Comparison of ENCODE assay signal across 33 cellular contexts in genomic region chr7:4552985-4553384, GRCh38.
"Had no signal": no experiment of that assay in that cellular context is flagged by ENCODE, and none has a peak within 500 bp of the region (broad histone marks: within the 10 kb centered on the region; RNA-seq: fewer than 3 reads in every experiment).

No MANE protein-coding gene starts in this region.

- H3K27me3 ChIP-seq: adrenal gland, body of pancreas, brain microvascular endothelial cell had no signal

- H3K4me3 ChIP-seq: adrenal gland, body of pancreas, breast epithelium had no signal

- ATAC-seq: activated CD8-positive, alpha-beta T cell treated with anti-CD3 and anti-CD28 coated beads for 36 hours; activated naive CD4-positive, alpha-beta T cell treated with anti-CD3 and anti-CD28 coated beads, Interleukin-2, amount 50 U/mL, for 72 hours; activated T-helper 17 cell treated with anti-CD3 and anti-CD28 coated beads, Interleukin-2, amount 50 U/mL, for 72 hours; body of pancreas had no signal

- H3K9me3 ChIP-seq: adrenal gland had no signal

- FAIRE-seq: astrocyte, TTC549 had no signal

- DNase-seq: activated B cell treated with CpG ODN at 0.5 μM for 24 hours; activated CD4-positive, alpha-beta memory T cell treated with anti-CD3 and anti-CD28 coated beads for 36 hours; activated CD4-positive, alpha-beta T cell treated with anti-CD3 and anti-CD28 coated beads for 4 hours; activated CD4-positive, alpha-beta T cell treated with anti-CD3 and anti-CD28 coated beads, Interleukin-2, amount 10 ng/mL, durations not matched to agents 24 days and 14 days; activated CD4-positive, alpha-beta T cell treated with anti-CD3 and anti-CD28 coated beads, Interleukin-2, amount 50 U/mL, for 1 hour; activated CD4-positive, alpha-beta T cell treated with anti-CD3 and anti-CD28 coated beads, Interleukin-2, amount 50 U/mL, for 4 hours; activated CD4-positive, CD25-positive, alpha-beta regulatory T cell treated with anti-CD3 and anti-CD28 coated beads, Interleukin-2, amount 50 U/mL, for 72 hours; activated CD8-positive, alpha-beta memory T cell treated with anti-CD3 and anti-CD28 coated beads, Interleukin-2, amount 50 U/mL, for 4 hours; activated CD8-positive, alpha-beta T cell treated with anti-CD3 and anti-CD28 coated beads for 36 hours; activated effector memory CD4-positive, alpha-beta T cell treated with anti-CD3 and anti-CD28 coated beads, Interleukin-2, amount 50 U/mL, for 16 hours; activated gamma-delta T cell treated with Interleukin-2 at 50 U/mL for 16 hours; activated naive CD4-positive, alpha-beta T cell; activated naive CD4-positive, alpha-beta T cell treated with anti-CD3 and anti-CD28 coated beads for 36 hours; activated naive CD4-positive, alpha-beta T cell treated with anti-CD3 and anti-CD28 coated beads, Interleukin-2, amount 50 U/mL, for 16 hours; activated naive CD8-positive, alpha-beta T cell treated with anti-CD3 and anti-CD28 coated beads for 36 hours; activated T-cell treated with anti-CD3 and anti-CD28 coated beads for 4 hours; activated T-cell treated with anti-CD3 and anti-CD28 coated beads, Interleukin-2, amount 50 U/mL, for 24 hours; activated T-cell treated with anti-CD3 and anti-CD28 coated beads, Interleukin-2, amount 50 U/mL, for 48 hours; amniotic stem cell; aorta; body of pancreas; brain microvascular endothelial cell; central memory CD4-positive, alpha-beta T cell; T-helper 1 cell; T-helper 2 cell; T-helper 9 cell had no signal

- H3K4me1 ChIP-seq: adrenal gland, body of pancreas, breast epithelium had no signal

- H3K36me3 ChIP-seq: adrenal gland, brain microvascular endothelial cell, breast epithelium had no signal

- H3K27ac ChIP-seq: adrenal gland, body of pancreas, brain microvascular endothelial cell, breast epithelium, VCaP had no signal
